ENCODE assay signal across 8 cellular contexts in the genomic region with DNA sequence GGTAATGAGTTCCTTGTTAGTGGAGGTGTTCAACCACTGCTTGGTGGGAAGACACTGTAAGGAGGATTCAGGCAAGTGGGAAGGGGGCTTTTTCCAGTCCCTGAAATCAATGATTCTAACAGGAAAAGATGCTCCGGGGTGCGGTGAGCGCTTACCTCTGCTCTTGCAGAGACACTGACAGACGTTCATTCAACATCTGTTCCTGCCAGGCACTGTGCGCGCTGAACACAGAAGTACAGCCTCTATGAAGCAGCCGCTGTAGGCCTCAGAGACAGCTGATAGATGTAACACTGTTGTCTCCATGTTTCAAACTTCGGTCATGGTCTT. TPM values are rescaled to one million over a fixed set of nuclear protein-coding genes. Genes with fewer than 3 reads are reported as not detected.
A peak's percentile ranks its signal among the peaks of the same experiment; 100 is the strongest.
DNase-seq lines count a peak whose midpoint lies in the region; ATAC-seq and TF ChIP-seq lines count a peak whose summit lies in the region.

No MANE protein-coding gene starts in this region.

- H3K36me3 Mint-ChIP-seq in stimulated activated naive CD8-positive, alpha-beta T cell treated with anti-CD3 and anti-CD28 coated beads, Interleukin-15, Interleukin-2, amounts not matched to agents 100 ng/mL and 50 ng/mL, for 24 hours (ENCODE audit: low read depth): peaks cover 4% of the 10 kb centered on the region
- H3K36me3 Mint-ChIP-seq in chondrocyte (ENCODE audit: low read depth): no peaks in the 10 kb centered on the region
- H3K36me3 Mint-ChIP-seq in naive B cell: no peaks in the 10 kb centered on the region

- DNase-seq in stimulated activated naive CD8-positive, alpha-beta T cell treated with anti-CD3 and anti-CD28 coated beads, Interleukin-15, Interleukin-2, amounts not matched to agents 100 U/mL and 50 U/mL, for 24 hours: no peak
- no peak for DNase-seq in chondrocyte (ENCODE audit: low spot score)
- no peak for DNase-seq in naive B cell
- no peak for DNase-seq in GOT3 (lab: John Stamatoyannopoulos, UW)

- H3K27ac Mint-ChIP-seq in stimulated activated naive CD8-positive, alpha-beta T cell treated with anti-CD3 and anti-CD28 coated beads, Interleukin-15, Interleukin-2, amounts not matched to agents 100 ng/mL and 50 ng/mL, for 24 hours: peak overlapping the region; percentile 86
- peak overlapping the region; percentile 91 for H3K27ac Mint-ChIP-seq in chondrocyte (ENCODE audit: unreplicated experiment)
- peak overlapping the region in 3 of 6 donors; percentile 19 to 86 (median 86) for H3K27ac Mint-ChIP-seq in naive B cell

- no peaks in the 10 kb centered on the region for H3K27me3 Mint-ChIP-seq in stimulated activated naive CD8-positive, alpha-beta T cell treated with anti-CD3 and anti-CD28 coated beads, Interleukin-15, Interleukin-2, amounts not matched to agents 100 ng/mL and 50 ng/mL, for 24 hours
- no peaks in the 10 kb centered on the region for H3K27me3 Mint-ChIP-seq in chondrocyte (ENCODE audit: low read depth)
- peaks cover 25 to 36% (median 31%) of the 10 kb centered on the region in 3 donors for H3K27me3 Mint-ChIP-seq in naive B cell

- H3K4me1 Mint-ChIP-seq in stimulated activated naive CD8-positive, alpha-beta T cell treated with anti-CD3 and anti-CD28 coated beads, Interleukin-15, Interleukin-2, amounts not matched to agents 100 ng/mL and 50 ng/mL, for 24 hours (ENCODE audit: low read depth): peaks cover 36% of the 10 kb centered on the region
- H3K4me1 Mint-ChIP-seq in chondrocyte (ENCODE audit: low read depth) (peaks cover 59% of the 10 kb centered on the region), naive B cell (peaks cover 12 to 21% (median 15%) of the 10 kb centered on the region in 3 donors)

- H3K9me3 Mint-ChIP-seq in stimulated activated naive CD8-positive, alpha-beta T cell treated with anti-CD3 and anti-CD28 coated beads, Interleukin-15, Interleukin-2, amounts not matched to agents 100 ng/mL and 50 ng/mL, for 24 hours: no peaks in the 10 kb centered on the region
- no peaks in the 10 kb centered on the region for H3K9me3 Mint-ChIP-seq in chondrocyte (ENCODE audit: low read depth)
- H3K9me3 Mint-ChIP-seq in naive B cell: no peaks in the 10 kb centered on the region

- ATAC-seq in stimulated activated naive CD8-positive, alpha-beta T cell treated with anti-CD3 and anti-CD28 coated beads, Interleukin-15, Interleukin-2, amounts not matched to agents 100 U/mL and 50 U/mL, for 24 hours: no peak
- ATAC-seq in naive B cell (ENCODE audit: low read depth in 2 of 2) (no peak), HG02798 (IDR thresholded peaks at IDR 0.05; ENCODE audit: poor library complexity, unreplicated experiment) (no peak), HG03378 (IDR thresholded peaks at IDR 0.05; ENCODE audit: unreplicated experiment) (no peak), HG03439 (IDR thresholded peaks at IDR 0.05; ENCODE audit: unreplicated experiment) (no peak)

- TF ChIP-seq CTCF in chondrocyte (IDR thresholded peaks at IDR 0.05): no peak

- H3K4me3 Mint-ChIP-seq in stimulated activated naive CD8-positive, alpha-beta T cell treated with anti-CD3 and anti-CD28 coated beads, Interleukin-15, Interleukin-2, amounts not matched to agents 100 ng/mL and 50 ng/mL, for 24 hours: peak overlapping the region; percentile 77
- H3K4me3 Mint-ChIP-seq in chondrocyte (ENCODE audit: unreplicated experiment): peak overlapping the region; percentile 69
- H3K4me3 Mint-ChIP-seq in naive B cell: peak overlapping the region; percentile 87 to 97 (median 93)

RNA-seq across cellular contexts. Expression of a gene that starts 0.7 kb away (rescaled TPM):
- 27.7 to 35.6 TPM (median 30.1 TPM) in 3 replicates for total RNA-seq in chondrocyte
- polyA plus RNA-seq in naive B cell (ENCODE audit: low read depth in 6 of 6): 1 to 10 TPM; 1.7 to 3.3 (median 2.8) TPM

RNA-seq across cellular contexts. Expression of a gene that starts 40.2 kb away (rescaled TPM):
- not detected in 3 replicates for total RNA-seq in chondrocyte
- polyA plus RNA-seq in naive B cell (ENCODE audit: low read depth in 6 of 6): not detected
